1 cellular context compared by ENCODE assay signal in genomic region chr13:76014618-76015315, GRCh38.
TF ChIP-seq lines count a peak whose summit lies in the region.

No MANE protein-coding gene starts in this region.

TF ChIP-seq in IMR-90, 13 proteins besides CTCF, POLR2A, EP300 and RAD21 (continued from another document):
- TF ChIP-seq RFX5 (IDR thresholded peaks at IDR 0.05; ENCODE audit: low read depth, low read length) (no peak), SMC3 (IDR thresholded peaks at IDR 0.05; ENCODE audit: low read depth, low read length) (no peak), FOS (IDR thresholded peaks at IDR 0.05; ENCODE audit: low read depth, low read length) (no peak), MAFK (IDR thresholded peaks at IDR 0.05; ENCODE audit: low read depth, low read length) (no peak), MAZ (IDR thresholded peaks at IDR 0.05; ENCODE audit: borderline replicate concordance, low read depth, low read length) (no peak)
